ENCODE assay signal across 27 cellular contexts in genomic region chr10:125414998-125415397, GRCh38.
DNase-seq lines count a peak whose midpoint lies in the region; ATAC-seq, FAIRE-seq and TF ChIP-seq lines count a peak whose summit lies in the region.
"Had no signal": no experiment of that assay in that cellular context is flagged by ENCODE, and none has a peak within 500 bp of the region (broad histone marks: within the 10 kb centered on the region; RNA-seq: fewer than 3 reads in every experiment).

No MANE protein-coding gene starts in this region.

- no peak for ATAC-seq in HG02885 (IDR thresholded peaks at IDR 0.05; ENCODE audit: poor library complexity, unreplicated experiment)
- ATAC-seq: left ventricle myocardium superior; stimulated activated naive B cell treated with anti-CD40 and anti-IgM and Interleukin-4, amounts not matched to agents 10 μg/mL and 1 μg/mL and 100 μg/mL, for 72 hours had no signal

- H3K4me3 Mint-ChIP-seq in endodermal cell = no peak overlapping the region
- H3K4me3 Mint-ChIP-seq: activated CD4-positive, alpha-beta T cell treated with anti-CD3 and anti-CD28 coated beads, Interleukin-2, amount 10 ng/mL, durations not matched to agents 24 days and 14 days; activated naive CD4-positive, alpha-beta T cell treated with anti-CD3 and anti-CD28 coated beads, Interleukin-2, amount 50 U/mL, for 24 hours; central memory CD8-positive, alpha-beta T cell; stimulated activated naive B cell treated with anti-CD40 and anti-IgM and Interleukin-4, amounts not matched to agents 10 μg/mL and 1 μg/mL and 100 μg/mL, for 72 hours had no signal

- peak; percentile 3 for DNase-seq in AG10803 (ENCODE audit: low read depth)
- peak; percentile 73 for DNase-seq in NCI-H748 (lab: John Stamatoyannopoulos, UW; ENCODE audit: unreplicated experiment)
- DNase-seq in brain microvascular endothelial cell = peak; percentile 40
- no peak for DNase-seq in keratinocyte (ENCODE audit: low read depth, low spot score)
- no peak for DNase-seq in NOMO-1 treated with dmso at 0.1 percent for 144 hours (lab: John Stamatoyannopoulos, UW; ENCODE audit: unreplicated experiment)
- DNase-seq in C1 segment of cervical spinal cord (lab: John Stamatoyannopoulos, UW) = no peak
- no peak for DNase-seq in endodermal cell
- DNase-seq: activated CD4-positive, alpha-beta T cell treated with anti-CD3 and anti-CD28 coated beads, Interleukin-2, amount 10 ng/mL, durations not matched to agents 24 days and 14 days; aorta; Calu3; dorsolateral prefrontal cortex; foreskin melanocyte; left ventricle myocardium superior; NCI-H1694 treated with DMSO at 0.1 percent for 48 hours; NCI-H345; right cardiac atrium; RPMI8226; stimulated activated CD4-positive, alpha-beta T cell treated with anti-CD3 and anti-CD28 coated beads, Interleukin-4, amount 100 ng/mL, for 1 hour; stimulated activated naive B cell treated with anti-CD40 and anti-IgM and Interleukin-4, amounts not matched to agents 10 μg/mL and 1 μg/mL and 100 μg/mL, for 72 hours; T-helper 1 cell had no signal

- H3K4me3 ChIP-seq in AG10803 (ENCODE audit: low read length) (no peak overlapping the region), brain microvascular endothelial cell (ENCODE audit: low read depth, low read length) (no peak overlapping the region), keratinocyte (ENCODE audit: control insufficient read depth in 2 of 3, extremely low read depth in 1 of 3, insufficient read depth in 2 of 3, low read depth in 1 of 3, low read length in 3 of 3) (no peak overlapping the region), endodermal cell (ENCODE audit: low read length) (no peak overlapping the region)
- H3K4me3 ChIP-seq: BLaER1, dorsolateral prefrontal cortex, suprapubic skin had no signal

- H3K27me3 ChIP-seq in brain microvascular endothelial cell (replicated peaks) = no peaks in the 10 kb centered on the region
- H3K27me3 ChIP-seq in keratinocyte (ENCODE audit: control insufficient read depth, extremely low read depth, insufficient read depth, low read length) = peaks cover 14% of the 10 kb centered on the region
- no peaks in the 10 kb centered on the region for H3K27me3 ChIP-seq in endodermal cell (ENCODE audit: control insufficient read depth, insufficient read depth, low read length, poor library complexity, severe bottlenecking)
- H3K27me3 ChIP-seq: BLaER1 had no signal

- no peaks in the 10 kb centered on the region for H3K36me3 Mint-ChIP-seq in endodermal cell (ENCODE audit: low read depth)
- H3K36me3 Mint-ChIP-seq: activated naive CD4-positive, alpha-beta T cell treated with anti-CD3 and anti-CD28 coated beads, Interleukin-2, amount 50 U/mL, for 24 hours; stimulated activated naive B cell treated with anti-CD40 and anti-IgM and Interleukin-4, amounts not matched to agents 10 μg/mL and 1 μg/mL and 100 μg/mL, for 72 hours had no signal

- H3K27me3 Mint-ChIP-seq in endodermal cell (ENCODE audit: insufficient read depth) = no peaks in the 10 kb centered on the region
- H3K27me3 Mint-ChIP-seq: activated CD4-positive, alpha-beta T cell treated with anti-CD3 and anti-CD28 coated beads, Interleukin-2, amount 10 ng/mL, durations not matched to agents 24 days and 14 days; activated naive CD4-positive, alpha-beta T cell treated with anti-CD3 and anti-CD28 coated beads, Interleukin-2, amount 50 U/mL, for 24 hours had no signal

- H4K20me1 ChIP-seq in keratinocyte (ENCODE audit: control insufficient read depth, extremely low read depth, insufficient read depth, low read length) = no peaks in the 10 kb centered on the region
- H4K20me1 ChIP-seq: BLaER1 had no signal

- in situ Hi-C loops in brain microvascular endothelial cell (cut with HindIII; ENCODE audit: low pct_ligation_motif_present, low sequenced_read_pairs) = no loop called here

- H2AFZ ChIP-seq in keratinocyte (ENCODE audit: control insufficient read depth, low read length) = no peak overlapping the region

- no peaks in the 10 kb centered on the region for H3K4me1 Mint-ChIP-seq in endodermal cell
- H3K4me1 Mint-ChIP-seq: activated CD4-positive, alpha-beta T cell treated with anti-CD3 and anti-CD28 coated beads, Interleukin-2, amount 10 ng/mL, durations not matched to agents 24 days and 14 days; activated naive CD4-positive, alpha-beta T cell treated with anti-CD3 and anti-CD28 coated beads, Interleukin-2, amount 50 U/mL, for 24 hours; central memory CD8-positive, alpha-beta T cell; stimulated activated naive B cell treated with anti-CD40 and anti-IgM and Interleukin-4, amounts not matched to agents 10 μg/mL and 1 μg/mL and 100 μg/mL, for 72 hours had no signal

- H3K27ac ChIP-seq in brain microvascular endothelial cell = no peak overlapping the region
- no peak overlapping the region for H3K27ac ChIP-seq in keratinocyte (ENCODE audit: control insufficient read depth, insufficient read depth, low read length)
- no peak overlapping the region for H3K27ac ChIP-seq in endodermal cell (ENCODE audit: low read depth, low read length)
- H3K27ac ChIP-seq: BLaER1, dorsolateral prefrontal cortex, epithelial cell of prostate, suprapubic skin, VCaP had no signal

- H3K9me3 ChIP-seq in keratinocyte (ENCODE audit: control insufficient read depth, low read depth, low read length) (no peaks in the 10 kb centered on the region), endodermal cell (ENCODE audit: control insufficient read depth, low read length) (no peaks in the 10 kb centered on the region)
- H3K9me3 ChIP-seq: BLaER1, suprapubic skin had no signal

- dilution Hi-C loops in keratinocyte (cut with MboI; ENCODE audit: extremely low pct_ligation_motif_present, low sequenced_read_pairs) = no loop called here

- no peak for FAIRE-seq in keratinocyte (lab: Jason Lieb, UNC)

- TF ChIP-seq CTCF in AG10803 (conservative IDR thresholded peaks at IDR 0.05; ENCODE audit: low read length) (no peak), brain microvascular endothelial cell (IDR thresholded peaks at IDR 0.05; ENCODE audit: low read depth, low read length, missing control alignments) (no peak), keratinocyte (optimal IDR thresholded peaks at IDR 0.05 in 1 of 3, IDR thresholded peaks at IDR 0.05 in 1 of 3, conservative IDR thresholded peaks at IDR 0.05 in 1 of 3; ENCODE audit: extremely low read depth in 1 of 3, insufficient read depth in 2 of 3, low read length in 3 of 3) (no peak), endodermal cell (conservative IDR thresholded peaks at IDR 0.05) (no peak)

- no peaks in the 10 kb centered on the region for H3K9me1 ChIP-seq in keratinocyte (ENCODE audit: control insufficient read depth, extremely low read depth, insufficient read depth, low read length)

- no peaks in the 10 kb centered on the region for H3K79me2 ChIP-seq in keratinocyte (ENCODE audit: control insufficient read depth, insufficient read depth, low read length)

- H3K9ac ChIP-seq in keratinocyte (ENCODE audit: control insufficient read depth, extremely low read depth, insufficient read depth, low read length) = no peak overlapping the region
- H3K9ac ChIP-seq in endodermal cell (ENCODE audit: extremely low read depth, low read length, poor library complexity, severe bottlenecking) = no peak overlapping the region
- H3K9ac ChIP-seq: BLaER1 had no signal

- WGBS in endodermal cell (ENCODE audit: insufficient coverage in 1 of 2, insufficient read length in 1 of 2), 2 experiments = 86 to 89% methylated on average over 7 to 9 of the region's 9 CpGs

- H3K4me1 ChIP-seq in keratinocyte (ENCODE audit: control insufficient read depth, extremely low read depth, insufficient read depth, low read length) (peaks cover 6% of the 10 kb centered on the region), endodermal cell (ENCODE audit: control insufficient read depth, insufficient read depth, low read length) (no peaks in the 10 kb centered on the region)
- H3K4me1 ChIP-seq: BLaER1, suprapubic skin had no signal

- peak overlapping the region; percentile 11 for H3K4me2 ChIP-seq in keratinocyte (ENCODE audit: control insufficient read depth, extremely low read depth, insufficient read depth, low read depth, low read length)
- H3K4me2 ChIP-seq: BLaER1 had no signal

- peaks cover 2% of the 10 kb centered on the region for H3K9me3 Mint-ChIP-seq in endodermal cell
- H3K9me3 Mint-ChIP-seq: activated CD4-positive, alpha-beta T cell treated with anti-CD3 and anti-CD28 coated beads, Interleukin-2, amount 10 ng/mL, durations not matched to agents 24 days and 14 days; activated naive CD4-positive, alpha-beta T cell treated with anti-CD3 and anti-CD28 coated beads, Interleukin-2, amount 50 U/mL, for 24 hours had no signal

- H3K36me3 ChIP-seq in brain microvascular endothelial cell (replicated peaks) = no peaks in the 10 kb centered on the region
- H3K36me3 ChIP-seq in keratinocyte (ENCODE audit: control insufficient read depth in 2 of 2, extremely low read depth in 1 of 2, insufficient read depth in 2 of 2, low read length in 2 of 2) = no peaks in the 10 kb centered on the region
- H3K36me3 ChIP-seq in endodermal cell (ENCODE audit: control insufficient read depth, insufficient read depth, low read length) = no peaks in the 10 kb centered on the region
- H3K36me3 ChIP-seq: BLaER1, suprapubic skin had no signal

- H3K27ac Mint-ChIP-seq in endodermal cell = no peak overlapping the region
- H3K27ac Mint-ChIP-seq: activated CD4-positive, alpha-beta T cell treated with anti-CD3 and anti-CD28 coated beads, Interleukin-2, amount 10 ng/mL, durations not matched to agents 24 days and 14 days; activated naive CD4-positive, alpha-beta T cell treated with anti-CD3 and anti-CD28 coated beads, Interleukin-2, amount 50 U/mL, for 24 hours; stimulated activated naive B cell treated with anti-CD40 and anti-IgM and Interleukin-4, amounts not matched to agents 10 μg/mL and 1 μg/mL and 100 μg/mL, for 72 hours had no signal

Comparison
In these comparisons a context has a peak if more than half of its experiments do, and no peak if none do; other contexts are left out.
1. DNase-seq: peak in AG10803 (single experiment), NCI-H748 (single experiment) and brain microvascular endothelial cell (single experiment); none in keratinocyte (single experiment), NOMO-1 treated with dmso at 0.1 percent for 144 hours (single experiment), C1 segment of cervical spinal cord (0 of 14) and endodermal cell (single experiment).